Comparison of ENCODE assay signal across 21 cellular contexts in genomic region chr10:15136129-15136726, GRCh38. TPM values are rescaled to one million over a fixed set of nuclear protein-coding genes. Genes with fewer than 3 reads are reported as not detected.
DNase-seq lines count a peak whose midpoint lies in the region; ATAC-seq and TF ChIP-seq lines count a peak whose summit lies in the region.
"Had no signal": no experiment of that assay in that cellular context is flagged by ENCODE, and none has a peak within 500 bp of the region (broad histone marks: within the 10 kb centered on the region; RNA-seq: fewer than 3 reads in every experiment).

No MANE protein-coding gene starts in this region.

- H3K36me3 Mint-ChIP-seq in CD4-positive, CD25-positive, alpha-beta regulatory T cell, result peaks cover 59% of the 10 kb centered on the region
- peaks cover 6 to 91% (median 29%) of the 10 kb centered on the region in 3 donors for H3K36me3 Mint-ChIP-seq in CD8-positive, alpha-beta memory T cell
- H3K36me3 Mint-ChIP-seq in neural progenitor cell, result peaks cover 24% of the 10 kb centered on the region

- H3K27ac Mint-ChIP-seq in CD4-positive, CD25-positive, alpha-beta regulatory T cell, result peak overlapping the region in 2 of 3 donors; percentile 65 to 85
- peak overlapping the region in 5 of 8 donors; percentile 35 to 84 (median 57) for H3K27ac Mint-ChIP-seq in CD8-positive, alpha-beta memory T cell
- H3K27ac Mint-ChIP-seq in neural progenitor cell, result peak overlapping the region; percentile 33

- H3K9me3 Mint-ChIP-seq in CD4-positive, CD25-positive, alpha-beta regulatory T cell, result peaks cover 0 to 2% (median 0%) of the 10 kb centered on the region in 7 donors
- no peaks in the 10 kb centered on the region for H3K9me3 Mint-ChIP-seq in CD8-positive, alpha-beta memory T cell
- H3K9me3 Mint-ChIP-seq in neural progenitor cell, result no peaks in the 10 kb centered on the region

- H3K9me3 ChIP-seq in CD4-positive, CD25-positive, alpha-beta regulatory T cell (ENCODE audit: control insufficient read depth in 2 of 2, low read length in 2 of 2), result no peaks in the 10 kb centered on the region
- H3K9me3 ChIP-seq in CD8-positive, alpha-beta memory T cell (ENCODE audit: low read length), result no peaks in the 10 kb centered on the region
- no peaks in the 10 kb centered on the region for H3K9me3 ChIP-seq in neural progenitor cell (ENCODE audit: low read depth)
- H3K9me3 ChIP-seq: HAP-1, Peyer's patch had no signal

- H3K27me3 Mint-ChIP-seq in CD4-positive, CD25-positive, alpha-beta regulatory T cell, result no peaks in the 10 kb centered on the region
- H3K27me3 Mint-ChIP-seq in CD8-positive, alpha-beta memory T cell, result no peaks in the 10 kb centered on the region
- peaks cover 2% of the 10 kb centered on the region for H3K27me3 Mint-ChIP-seq in neural progenitor cell (ENCODE audit: insufficient read depth, low read depth)

- peaks cover 2% of the 10 kb centered on the region for H3K4me1 ChIP-seq in CD4-positive, CD25-positive, alpha-beta regulatory T cell (ENCODE audit: control insufficient read depth, insufficient read depth, low read length, poor library complexity, severe bottlenecking)
- no peaks in the 10 kb centered on the region for H3K4me1 ChIP-seq in CD8-positive, alpha-beta memory T cell (ENCODE audit: insufficient read depth, low read length)
- H3K4me1 ChIP-seq in neural progenitor cell, result peaks cover 5% of the 10 kb centered on the region
- H3K4me1 ChIP-seq: HAP-1, Peyer's patch had no signal

- no peak overlapping the region for H2AFZ ChIP-seq in neural progenitor cell (replicated peaks)

- H3F3A ChIP-seq in neural progenitor cell (ENCODE audit: low read depth), result no peaks in the 10 kb centered on the region

- H3K9ac ChIP-seq in neural progenitor cell, result no peak overlapping the region

- no peak overlapping the region for H3K4me2 ChIP-seq in neural progenitor cell

- no peak for DNase-seq in CD4-positive, CD25-positive, alpha-beta regulatory T cell
- no peak for DNase-seq in CD8-positive, alpha-beta memory T cell
- no peak for DNase-seq in left lobe of liver (ENCODE audit: low spot score)
- no peak for DNase-seq in neural progenitor cell (ENCODE audit: low spot score)
- DNase-seq in HuH-7.5 (ENCODE audit: low spot score), result no peak
- DNase-seq in DMS 273 treated with DMSO at 0.1 percent for 48 hours (lab: John Stamatoyannopoulos, UW), result no peak
- DNase-seq in left cardiac atrium, result no peak
- no peak for DNase-seq in NCI-H2196 (lab: John Stamatoyannopoulos, UW; ENCODE audit: unreplicated experiment)
- DNase-seq: ACHN, AML-193, GDM1, KBM-7, NCI-H1436, NCI-H2029 treated with DMSO at 0.1 percent for 48 hours, NCI-H510A treated with DMSO at 0.1 percent for 48 hours, Peyer's patch, Right ventricle myocardium superior had no signal

- peaks cover 73% of the 10 kb centered on the region for H3K36me3 ChIP-seq in CD4-positive, CD25-positive, alpha-beta regulatory T cell (ENCODE audit: control insufficient read depth, insufficient read depth, low read length)
- peaks cover 37% of the 10 kb centered on the region for H3K36me3 ChIP-seq in CD8-positive, alpha-beta memory T cell (ENCODE audit: insufficient read depth, low read length)
- H3K36me3 ChIP-seq in neural progenitor cell, result no peaks in the 10 kb centered on the region

- no peaks in the 10 kb centered on the region for H3K79me2 ChIP-seq in neural progenitor cell (ENCODE audit: low read depth)

- H3K4me3 Mint-ChIP-seq in CD4-positive, CD25-positive, alpha-beta regulatory T cell, result no peak overlapping the region
- no peak overlapping the region for H3K4me3 Mint-ChIP-seq in CD8-positive, alpha-beta memory T cell
- H3K4me3 Mint-ChIP-seq in neural progenitor cell, result no peak overlapping the region

- H3K27ac ChIP-seq in CD4-positive, CD25-positive, alpha-beta regulatory T cell (ENCODE audit: insufficient read depth, low read length, poor library complexity, severe bottlenecking), result no peak overlapping the region
- H3K27ac ChIP-seq in CD8-positive, alpha-beta memory T cell (ENCODE audit: low read depth, low read length), result no peak overlapping the region
- no peak overlapping the region for H3K27ac ChIP-seq in neural progenitor cell
- H3K27ac ChIP-seq: HL-60, Peyer's patch, SK-N-MC had no signal

- H3K4me3 ChIP-seq in CD4-positive, CD25-positive, alpha-beta regulatory T cell (ENCODE audit: low read depth, low read length), result no peak overlapping the region
- no peak overlapping the region for H3K4me3 ChIP-seq in CD8-positive, alpha-beta memory T cell (ENCODE audit: low read length)
- H3K4me3 ChIP-seq in neural progenitor cell, result no peak overlapping the region
- H3K4me3 ChIP-seq: GM12878, HAP-1, Peyer's patch, SK-N-MC had no signal

- no peaks in the 10 kb centered on the region for H3K27me3 ChIP-seq in CD4-positive, CD25-positive, alpha-beta regulatory T cell (ENCODE audit: control insufficient read depth, insufficient read depth, low read length)
- no peaks in the 10 kb centered on the region for H3K27me3 ChIP-seq in CD8-positive, alpha-beta memory T cell (ENCODE audit: insufficient read depth, low read length, poor library complexity, severe bottlenecking)
- H3K27me3 ChIP-seq in neural progenitor cell, result no peaks in the 10 kb centered on the region
- H3K27me3 ChIP-seq: Peyer's patch had no signal

- H4K20me1 ChIP-seq in neural progenitor cell (ENCODE audit: low read depth), result peaks cover 7% of the 10 kb centered on the region

- intact Hi-C loops in left cardiac atrium (cut with DNase I), result no loop called here

- CTCF ChIA-PET in CD8-positive, alpha-beta memory T cell (lab: Charles Lee), result no interaction called here

- ATAC-seq in CD4-positive, CD25-positive, alpha-beta regulatory T cell (ENCODE audit: low read depth in 2 of 2), result no peak
- ATAC-seq in left lobe of liver (peak; percentile 13), left cardiac atrium (no peak)
- ATAC-seq: GM12878 had no signal

- peaks cover 2 to 10% (median 7%) of the 10 kb centered on the region in 4 donors for H3K4me1 Mint-ChIP-seq in CD4-positive, CD25-positive, alpha-beta regulatory T cell
- peaks cover 5 to 10% (median 5%) of the 10 kb centered on the region in 3 donors for H3K4me1 Mint-ChIP-seq in CD8-positive, alpha-beta memory T cell
- peaks cover 7% of the 10 kb centered on the region for H3K4me1 Mint-ChIP-seq in neural progenitor cell

- POLR2A ChIA-PET in CD8-positive, alpha-beta memory T cell (lab: Charles Lee), result interaction anchor here (0.6 kb wide), 1 partner anchor 14 kb away, joined by 3 read pairs; no protein-coding TSS in a partner anchor

- TF ChIP-seq CTCF in neural progenitor cell (IDR thresholded peaks at IDR 0.05), result no peak

RNA-seq across cellular contexts. Expression of gene NMT2, which starts 32.3 kb away (rescaled TPM):
- 47.8 TPM for total RNA-seq in CD4-positive, CD25-positive, alpha-beta regulatory T cell
- 10 to 100 TPM; 37.1 to 50.3 (median 43.4) TPM for polyA plus RNA-seq in CD4-positive, CD25-positive, alpha-beta regulatory T cell
- total RNA-seq in CD8-positive, alpha-beta memory T cell, result 10 to 100 TPM; 16.1 to 16.8 TPM
- polyA plus RNA-seq in CD8-positive, alpha-beta memory T cell, result 36.6 TPM
- total RNA-seq in left lobe of liver (19.4 TPM), neural progenitor cell (ENCODE audit: low replicate concordance) (25.4 and 26.1 TPM in 2 replicates), left cardiac atrium (10 to 100 TPM; 14.0 to 15.8 TPM)

RNA-seq across cellular contexts. Expression of gene RPP38, which starts 39.1 kb away (rescaled TPM):
- 9.3 TPM for total RNA-seq in CD4-positive, CD25-positive, alpha-beta regulatory T cell
- 10 to 100 TPM; 19.6 to 38.7 (median 28.9) TPM for polyA plus RNA-seq in CD4-positive, CD25-positive, alpha-beta regulatory T cell
- 10 to 100 TPM; 21.3 to 21.7 TPM for total RNA-seq in CD8-positive, alpha-beta memory T cell
- polyA plus RNA-seq in CD8-positive, alpha-beta memory T cell, result 27.3 TPM
- total RNA-seq in left lobe of liver (6.1 TPM), neural progenitor cell (ENCODE audit: low replicate concordance) (17.0 and 24.1 TPM in 2 replicates), left cardiac atrium (1 to 10 TPM; 9.1 to 9.3 TPM)

RNA-seq across cellular contexts. Expression of gene ACBD7, which starts 47.7 kb away (rescaled TPM):
- 0.39 TPM for total RNA-seq in CD4-positive, CD25-positive, alpha-beta regulatory T cell
- polyA plus RNA-seq in CD4-positive, CD25-positive, alpha-beta regulatory T cell, result under 1 TPM in 2 of 4 donors, not detected in 2; 0.25 to 0.49 TPM
- total RNA-seq in CD8-positive, alpha-beta memory T cell, result 1 to 10 TPM in 1 of 2 experiments, under 1 TPM in 1; 0.80 to 1.2 TPM
- polyA plus RNA-seq in CD8-positive, alpha-beta memory T cell, result not detected
- total RNA-seq in left lobe of liver (not detected), neural progenitor cell (ENCODE audit: low replicate concordance) (68.7 and 97.3 TPM in 2 replicates), left cardiac atrium (under 1 TPM in 1 of 2 donors, not detected in 1; 0.21 TPM)
- total RNA-seq: Right ventricle myocardium superior had no signal

Comparison
In these comparisons a context has a peak if more than half of its experiments do, and no peak if none do; other contexts are left out.
1. RNA of gene ACBD7, which starts 47.7 kb away (total RNA-seq): 68.7 to 97.3 TPM in neural progenitor cell; 0.80 to 1.2 TPM in CD8-positive, alpha-beta memory T cell, 0.39 TPM in CD4-positive, CD25-positive, alpha-beta regulatory T cell (single experiment), 0.21 TPM in left cardiac atrium and not detected in left lobe of liver (single experiment); every median in the first group is over 10 times any median in the second.
2. Peak in every context shown above with its lines, with median percentiles within 50 percentile points of each other: H3K27ac Mint-ChIP-seq.